1 cellular context compared by ENCODE assay signal in genomic region chr19:47112166-47112663, GRCh38.
TF ChIP-seq lines count a peak whose summit lies in the region.

No MANE protein-coding gene starts in this region.

TF ChIP-seq in HEK293, 187 proteins besides CTCF, POLR2A, EP300 and RAD21 (continued from another document):
- TF ChIP-seq, protein P1, sequence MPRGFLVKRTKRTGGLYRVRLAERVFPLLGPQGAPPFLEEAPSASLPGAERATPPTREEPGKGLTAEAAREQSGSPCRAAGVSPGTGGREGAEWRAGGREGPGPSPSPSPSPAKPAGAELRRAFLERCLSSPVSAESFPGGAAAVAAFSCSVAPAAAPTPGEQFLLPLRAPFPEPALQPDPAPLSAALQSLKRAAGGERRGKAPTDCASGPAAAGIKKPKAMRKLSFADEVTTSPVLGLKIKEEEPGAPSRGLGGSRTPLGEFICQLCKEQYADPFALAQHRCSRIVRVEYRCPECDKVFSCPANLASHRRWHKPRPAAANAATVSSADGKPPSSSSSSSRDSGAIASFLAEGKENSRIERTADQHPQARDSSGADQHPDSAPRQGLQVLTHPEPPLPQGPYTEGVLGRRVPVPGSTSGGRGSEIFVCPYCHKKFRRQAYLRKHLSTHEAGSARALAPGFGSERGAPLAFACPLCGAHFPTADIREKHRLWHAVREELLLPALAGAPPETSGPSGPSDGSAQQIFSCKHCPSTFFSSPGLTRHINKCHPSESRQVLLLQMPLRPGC (tag by site-specific recombination; IDR thresholded peaks at IDR 0.05) = no peak
- TF ChIP-seq ZNF692 (tag by site-specific recombination; IDR thresholded peaks at IDR 0.05) (no peak), ZSCAN16 (tag by site-specific recombination; IDR thresholded peaks at IDR 0.05) (no peak), ZBTB17 (tag by site-specific recombination; IDR thresholded peaks at IDR 0.05) (peak; percentile 59), ZFP37 (tag by site-specific recombination; IDR thresholded peaks at IDR 0.05) (no peak), SP7 (tag by site-specific recombination; IDR thresholded peaks at IDR 0.05) (no peak), ZBTB10 (tag by site-specific recombination; IDR thresholded peaks at IDR 0.05) (peak; percentile 91; the same call in 1 of the 2 replicates), ZNF544 (tag by site-specific recombination; IDR thresholded peaks at IDR 0.05) (no peak), ZNF239 (tag by site-specific recombination; IDR thresholded peaks at IDR 0.05) (no peak), OVOL3 (tag by site-specific recombination; IDR thresholded peaks at IDR 0.05) (no peak), ZNF510 (tag by site-specific recombination; IDR thresholded peaks at IDR 0.05; ENCODE audit: insufficient replicate concordance) (no peak), ZNF776 (tag by site-specific recombination; IDR thresholded peaks at IDR 0.05; ENCODE audit: borderline replicate concordance) (no peak), KLF10 (tag by site-specific recombination; IDR thresholded peaks at IDR 0.05) (no peak), MEIS1 (CRISPR knock-in tag; IDR thresholded peaks at IDR 0.05; ENCODE audit: borderline replicate concordance) (no peak), TRIM28 (IDR thresholded peaks at IDR 0.05; ENCODE audit: borderline replicate concordance, low read length) (no peak), ZNF416 (tag by site-specific recombination; IDR thresholded peaks at IDR 0.05) (no peak), REPIN1 (tag by site-specific recombination; IDR thresholded peaks at IDR 0.05; ENCODE audit: low read depth) (no peak), PBX3 (CRISPR knock-in tag; IDR thresholded peaks at IDR 0.05) (no peak), ZNF335 (tag by site-specific recombination; conservative IDR thresholded peaks at IDR 0.05) (0 out of 2 replicates have a peak, but pooled peaks have one; percentile 14), ZNF37A (tag by site-specific recombination; IDR thresholded peaks at IDR 0.05) (no peak), ZNF354C (tag by site-specific recombination; IDR thresholded peaks at IDR 0.05; ENCODE audit: borderline replicate concordance, low read depth) (no peak), ZFHX2 (tag by site-specific recombination; conservative IDR thresholded peaks at IDR 0.05) (peak; percentile 99), EGR2 (tag by site-specific recombination; IDR thresholded peaks at IDR 0.05; ENCODE audit: low read depth) (peak; percentile 98), ZBTB1 (tag by site-specific recombination; IDR thresholded peaks at IDR 0.05) (no peak)
- TF ChIP-seq, protein P2, sequence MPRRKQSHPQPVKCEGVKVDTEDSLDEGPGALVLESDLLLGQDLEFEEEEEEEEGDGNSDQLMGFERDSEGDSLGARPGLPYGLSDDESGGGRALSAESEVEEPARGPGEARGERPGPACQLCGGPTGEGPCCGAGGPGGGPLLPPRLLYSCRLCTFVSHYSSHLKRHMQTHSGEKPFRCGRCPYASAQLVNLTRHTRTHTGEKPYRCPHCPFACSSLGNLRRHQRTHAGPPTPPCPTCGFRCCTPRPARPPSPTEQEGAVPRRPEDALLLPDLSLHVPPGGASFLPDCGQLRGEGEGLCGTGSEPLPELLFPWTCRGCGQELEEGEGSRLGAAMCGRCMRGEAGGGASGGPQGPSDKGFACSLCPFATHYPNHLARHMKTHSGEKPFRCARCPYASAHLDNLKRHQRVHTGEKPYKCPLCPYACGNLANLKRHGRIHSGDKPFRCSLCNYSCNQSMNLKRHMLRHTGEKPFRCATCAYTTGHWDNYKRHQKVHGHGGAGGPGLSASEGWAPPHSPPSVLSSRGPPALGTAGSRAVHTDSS (tag by site-specific recombination; IDR thresholded peaks at IDR 0.05) = peak; percentile 100
- TF ChIP-seq, protein P3, sequence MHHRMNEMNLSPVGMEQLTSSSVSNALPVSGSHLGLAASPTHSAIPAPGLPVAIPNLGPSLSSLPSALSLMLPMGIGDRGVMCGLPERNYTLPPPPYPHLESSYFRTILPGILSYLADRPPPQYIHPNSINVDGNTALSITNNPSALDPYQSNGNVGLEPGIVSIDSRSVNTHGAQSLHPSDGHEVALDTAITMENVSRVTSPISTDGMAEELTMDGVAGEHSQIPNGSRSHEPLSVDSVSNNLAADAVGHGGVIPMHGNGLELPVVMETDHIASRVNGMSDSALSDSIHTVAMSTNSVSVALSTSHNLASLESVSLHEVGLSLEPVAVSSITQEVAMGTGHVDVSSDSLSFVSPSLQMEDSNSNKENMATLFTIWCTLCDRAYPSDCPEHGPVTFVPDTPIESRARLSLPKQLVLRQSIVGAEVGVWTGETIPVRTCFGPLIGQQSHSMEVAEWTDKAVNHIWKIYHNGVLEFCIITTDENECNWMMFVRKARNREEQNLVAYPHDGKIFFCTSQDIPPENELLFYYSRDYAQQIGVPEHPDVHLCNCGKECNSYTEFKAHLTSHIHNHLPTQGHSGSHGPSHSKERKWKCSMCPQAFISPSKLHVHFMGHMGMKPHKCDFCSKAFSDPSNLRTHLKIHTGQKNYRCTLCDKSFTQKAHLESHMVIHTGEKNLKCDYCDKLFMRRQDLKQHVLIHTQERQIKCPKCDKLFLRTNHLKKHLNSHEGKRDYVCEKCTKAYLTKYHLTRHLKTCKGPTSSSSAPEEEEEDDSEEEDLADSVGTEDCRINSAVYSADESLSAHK (tag by site-specific recombination; IDR thresholded peaks at IDR 0.05) = no peak
